In the genomic region with DNA sequence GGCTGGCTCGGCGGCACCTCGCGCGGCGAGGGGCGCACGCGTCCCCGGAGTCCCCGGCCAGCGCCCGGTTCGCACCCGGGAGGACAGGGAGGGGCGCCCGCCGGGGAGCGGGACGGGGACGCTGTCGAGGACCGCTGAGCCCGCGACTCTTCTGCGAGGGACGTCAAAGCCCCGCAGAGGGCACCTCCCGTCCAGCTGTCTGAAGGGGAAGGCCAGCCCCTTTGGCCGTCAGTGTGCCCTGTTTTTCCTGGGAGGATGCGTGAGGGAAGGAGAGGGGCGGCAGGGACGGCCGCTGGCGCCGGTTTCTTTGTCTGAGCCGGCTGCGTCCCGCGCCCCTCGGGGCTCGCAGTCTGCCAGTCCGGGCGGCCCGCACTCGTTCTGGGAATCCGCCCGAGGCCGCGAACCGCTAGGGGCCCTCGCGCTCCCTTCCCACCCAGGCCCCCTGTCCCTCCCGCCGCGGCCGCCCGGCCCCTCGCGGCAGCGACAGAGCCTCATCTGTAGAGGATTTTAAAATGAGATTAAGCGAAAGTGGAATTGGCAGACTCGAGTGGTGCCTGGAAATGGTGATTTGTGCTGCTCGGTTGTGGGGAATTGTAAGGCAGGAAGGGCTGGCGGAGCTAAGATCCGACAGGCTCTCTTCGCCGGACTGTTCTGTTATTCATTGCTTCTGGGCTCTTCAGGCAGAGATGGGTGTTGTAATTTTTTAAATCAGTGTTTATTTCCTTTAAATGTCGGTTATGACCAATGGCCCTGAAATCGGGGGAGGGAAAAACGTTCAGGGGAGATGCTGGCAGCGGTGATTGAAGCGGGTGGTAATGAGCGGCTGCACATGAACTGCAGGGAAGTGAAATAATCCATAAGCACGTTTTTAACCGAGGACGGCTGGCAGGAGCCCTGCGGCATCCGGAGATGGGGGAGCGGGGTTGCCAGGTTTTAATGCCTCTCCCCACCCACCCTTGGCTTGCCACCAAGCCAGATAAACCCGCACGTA, we compare ENCODE assay signal across 10 cellular contexts. TPM values are rescaled to one million over a fixed set of nuclear protein-coding genes. Genes with fewer than 3 reads are reported as not detected.
DNase-seq lines count a peak whose midpoint lies in the region; ATAC-seq and TF ChIP-seq lines count a peak whose summit lies in the region.
"Had no signal": no experiment of that assay in that cellular context is flagged by ENCODE, and none has a peak within 500 bp of the region (broad histone marks: within the 10 kb centered on the region; RNA-seq: fewer than 3 reads in every experiment).

No MANE protein-coding gene starts in this region.

- no peak for TF ChIP-seq EP300 in esophagus muscularis mucosa (IDR thresholded peaks at IDR 0.05)

- H3K27me3 Mint-ChIP-seq in CD14-positive monocyte (ENCODE audit: low read depth in 3 of 3) (peaks cover 38 to 53% (median 41%) of the 10 kb centered on the region in 3 donors), nephron progenitor cell (ENCODE audit: low read depth, poor library complexity) (peaks cover 81% of the 10 kb centered on the region)

- WGBS in esophagus muscularis mucosa = 1% methylated on average over 24 of the region's 82 CpGs

- intact Hi-C loops in CD14-positive monocyte (cut with micrococcal nuclease) = no loop called here
- intact Hi-C loops in esophagus muscularis mucosa (cut with DNase I) = no loop called here

- H3K4me1 Mint-ChIP-seq in CD14-positive monocyte (peaks cover 4% of the 10 kb centered on the region), nephron progenitor cell (peaks cover 13% of the 10 kb centered on the region)

- TF ChIP-seq CTCF in CD14-positive monocyte (IDR thresholded peaks at IDR 0.05) (no peak), Peyer's patch (IDR thresholded peaks at IDR 0.05) (no peak), esophagus muscularis mucosa (IDR thresholded peaks at IDR 0.05) (no peak), nephron progenitor cell (IDR thresholded peaks at IDR 0.05) (no peak)

- H3K9me3 Mint-ChIP-seq in CD14-positive monocyte = peaks cover 0 to 4% (median 3%) of the 10 kb centered on the region in 7 donors
- H3K9me3 Mint-ChIP-seq in nephron progenitor cell = no peaks in the 10 kb centered on the region

- H3K27me3 ChIP-seq in Peyer's patch (peaks cover 0 to 5% of the 10 kb centered on the region in 2 donors), esophagus muscularis mucosa (peaks cover 4 to 46% (median 28%) of the 10 kb centered on the region in 4 donors)

- H3K27ac ChIP-seq in Peyer's patch = no peak overlapping the region
- H3K27ac ChIP-seq in esophagus muscularis mucosa (replicated peaks in 1 of 4) = peak overlapping the region; percentile 43 to 60 (median 48)
- H3K27ac ChIP-seq: HL-60, neutrophil had no signal

- peak overlapping the region; percentile 47 to 81 for H3K4me3 Mint-ChIP-seq in CD14-positive monocyte
- H3K4me3 Mint-ChIP-seq in nephron progenitor cell = peak overlapping the region; percentile 81

- peak; percentile 46 for ATAC-seq in HG03354 (IDR thresholded peaks at IDR 0.05; ENCODE audit: poor library complexity, severe bottlenecking, unreplicated experiment)
- no peak for ATAC-seq in HG02870 (IDR thresholded peaks at IDR 0.05; ENCODE audit: unreplicated experiment)

- no peaks in the 10 kb centered on the region for H3K36me3 ChIP-seq in Peyer's patch
- no peaks in the 10 kb centered on the region for H3K36me3 ChIP-seq in esophagus muscularis mucosa
- H3K36me3 ChIP-seq: neutrophil had no signal

- H3K4me1 ChIP-seq in Peyer's patch (peaks cover 0 to 10% (median 2%) of the 10 kb centered on the region in 4 donors), esophagus muscularis mucosa (peaks cover 18 to 27% (median 21%) of the 10 kb centered on the region in 4 donors)

- TF ChIP-seq POLR2A in Peyer's patch (IDR thresholded peaks at IDR 0.05) = no peak
- TF ChIP-seq POLR2A in esophagus muscularis mucosa (IDR thresholded peaks at IDR 0.05; ENCODE audit: low read depth) = no peak

- DNase-seq in CD14-positive monocyte (ENCODE audit: low spot score) = no peak
- DNase-seq in Peyer's patch = no peak
- no peak for DNase-seq in esophagus muscularis mucosa (ENCODE audit: extremely low spot score)
- DNase-seq in nephron progenitor cell = peak; percentile 69
- no peak for DNase-seq in inferior parietal cortex (ENCODE audit: extremely low spot score)
- DNase-seq in SIG-M5 treated with dmso at 0.1 percent for 504 hours (lab: John Stamatoyannopoulos, UW; ENCODE audit: unreplicated experiment) = no peak

- H3K4me3 ChIP-seq in Peyer's patch (peak overlapping the region in 3 of 4 donors; percentile 15 to 47 (median 40)), esophagus muscularis mucosa (peak overlapping the region; percentile 50 to 62 (median 55))

- H3K27ac Mint-ChIP-seq in CD14-positive monocyte (no peak overlapping the region), nephron progenitor cell (no peak overlapping the region)

- peaks cover 0 to 3% of the 10 kb centered on the region in 2 donors for H3K36me3 Mint-ChIP-seq in CD14-positive monocyte
- H3K36me3 Mint-ChIP-seq in nephron progenitor cell (ENCODE audit: low read depth) = no peaks in the 10 kb centered on the region

- H3K9me3 ChIP-seq in Peyer's patch = no peaks in the 10 kb centered on the region
- no peaks in the 10 kb centered on the region for H3K9me3 ChIP-seq in esophagus muscularis mucosa
- H3K9me3 ChIP-seq: neutrophil had no signal

RNA-seq across cellular contexts. Expression of a gene that starts 0.6 kb away (rescaled TPM):
- not detected for polyA plus RNA-seq in CD14-positive monocyte
- total RNA-seq in Peyer's patch (1 to 10 TPM; 1.7 to 3.9 (median 3.2) TPM), esophagus muscularis mucosa (10 to 100 TPM in 1 of 4 donors, 1 to 10 TPM in 3; 2.5 to 10.1 (median 6.5) TPM)

Comparison
In these comparisons a context has a peak if more than half of its experiments do, and no peak if none do; other contexts are left out.
1. H3K27ac ChIP-seq: peak in esophagus muscularis mucosa (4 of 4); none in Peyer's patch (0 of 4).